Comparison of ENCODE assay signal across 27 cellular contexts in the genomic region with DNA sequence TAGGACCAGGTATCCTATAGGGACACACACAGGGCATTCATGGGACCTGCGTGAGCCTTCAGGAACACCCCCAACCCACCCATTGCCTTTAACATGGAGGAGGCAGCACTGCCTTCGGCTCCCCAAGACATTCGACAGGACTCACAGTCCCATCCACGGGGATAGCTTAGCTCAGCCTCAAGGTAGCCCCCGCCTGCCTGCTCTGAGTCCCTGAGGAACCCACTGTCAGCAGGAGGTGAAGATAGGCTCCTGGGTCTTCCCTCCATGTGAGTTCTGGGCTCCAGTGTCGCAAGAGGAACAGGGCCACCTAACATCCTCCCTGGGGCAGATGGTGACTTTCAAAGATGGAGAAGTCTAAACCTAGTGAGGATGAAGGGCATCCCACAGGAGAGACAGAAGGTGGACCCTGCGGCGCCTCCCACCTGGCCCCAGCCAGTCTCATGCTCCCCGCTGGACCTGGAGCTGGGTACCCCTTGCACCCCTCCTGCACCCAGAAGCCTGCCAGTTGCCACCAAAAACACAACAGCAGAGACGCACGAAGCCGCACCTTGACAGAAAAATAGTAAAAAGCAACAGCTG. TPM values are rescaled to one million over a fixed set of nuclear protein-coding genes. Genes with fewer than 3 reads are reported as not detected.
A peak's percentile ranks its signal among the peaks of the same experiment; 100 is the strongest.
DNase-seq lines count a peak whose midpoint lies in the region; ATAC-seq and TF ChIP-seq lines count a peak whose summit lies in the region.
"Had no signal": no experiment of that assay in that cellular context is flagged by ENCODE, and none has a peak within 500 bp of the region (broad histone marks: within the 10 kb centered on the region; RNA-seq: fewer than 3 reads in every experiment).

No MANE protein-coding gene starts in this region.

- no peaks in the 10 kb centered on the region for H3K36me3 Mint-ChIP-seq in activated CD4-positive, alpha-beta memory T cell treated with anti-CD3 and anti-CD28 coated beads, Interleukin-2, amount 10 ng/mL, durations not matched to agents 7 days and 5 days (ENCODE audit: low read depth)
- no peaks in the 10 kb centered on the region for H3K36me3 Mint-ChIP-seq in nephron progenitor cell (ENCODE audit: low read depth)
- H3K36me3 Mint-ChIP-seq: natural killer cell treated with Interleukin-12 subunit alpha and Interleukin-12 subunit beta and Interleukin-15 and Interleukin-18, amount 100 ng/mL, for 72 hours had no signal

- H3K9me3 ChIP-seq in transverse colon: no peaks in the 10 kb centered on the region
- H3K9me3 ChIP-seq: A549, esophagus squamous epithelium, gastrocnemius medialis, left lung, upper lobe of left lung had no signal

- H3K4me3 Mint-ChIP-seq in activated CD4-positive, alpha-beta memory T cell treated with anti-CD3 and anti-CD28 coated beads, Interleukin-2, amount 10 ng/mL, durations not matched to agents 7 days and 5 days: no peak overlapping the region
- H3K4me3 Mint-ChIP-seq in nephron progenitor cell: no peak overlapping the region
- H3K4me3 Mint-ChIP-seq: activated CD4-positive, alpha-beta T cell treated with anti-CD3 and anti-CD28 coated beads, Interleukin-2, amount 10 ng/mL, durations not matched to agents 24 days and 14 days; B cell; dendritic cell treated with granulocyte-macrophage colony-stimulating factor and Interleukin-4, amounts not matched to agents 40 ng/mL and 50 ng/mL, for 4 days; natural killer cell treated with Interleukin-12 subunit alpha and Interleukin-12 subunit beta and Interleukin-15 and Interleukin-18, amount 100 ng/mL, for 72 hours; stimulated activated naive CD8-positive, alpha-beta T cell treated with anti-CD3 and anti-CD28 coated beads, Interleukin-15, amount 100 ng/mL, for 72 hours; T-helper 1 cell treated with Interleukin-12 subunit alpha and Interleukin-12 subunit beta and Interleukin-4 antibody, amounts not matched to agents 30 μg/mL and 1 μg/mL, for 36 hours had no signal

- POLR2A ChIA-PET in activated CD4-positive, alpha-beta memory T cell treated with anti-CD3 and anti-CD28 coated beads, Interleukin-2, amount 10 ng/mL, durations not matched to agents 7 days and 5 days (lab: Charles Lee): no interaction called here

- H3K27ac Mint-ChIP-seq in activated CD4-positive, alpha-beta memory T cell treated with anti-CD3 and anti-CD28 coated beads, Interleukin-2, amount 10 ng/mL, durations not matched to agents 7 days and 5 days: no peak overlapping the region
- peak overlapping the region; percentile 51 for H3K27ac Mint-ChIP-seq in nephron progenitor cell
- H3K27ac Mint-ChIP-seq: activated CD4-positive, alpha-beta T cell treated with anti-CD3 and anti-CD28 coated beads, Interleukin-2, amount 10 ng/mL, durations not matched to agents 24 days and 14 days; B cell; dendritic cell treated with granulocyte-macrophage colony-stimulating factor and Interleukin-4, amounts not matched to agents 40 ng/mL and 50 ng/mL, for 4 days; natural killer cell treated with Interleukin-12 subunit alpha and Interleukin-12 subunit beta and Interleukin-15 and Interleukin-18, amount 100 ng/mL, for 72 hours; T-helper 1 cell treated with Interleukin-12 subunit alpha and Interleukin-12 subunit beta and Interleukin-4 antibody, amounts not matched to agents 30 μg/mL and 1 μg/mL, for 36 hours had no signal

- CTCF ChIA-PET in activated CD4-positive, alpha-beta memory T cell treated with anti-CD3 and anti-CD28 coated beads, Interleukin-2, amount 10 ng/mL, durations not matched to agents 7 days and 5 days (lab: Charles Lee): interaction anchor here (0.5 kb wide), 1 partner anchor 29 kb away, joined by 3 read pairs; no protein-coding TSS in a partner anchor

- DNase-seq in activated effector memory CD4-positive, alpha-beta T cell treated with anti-CD3 and anti-CD28 coated beads, Interleukin-2, amount 50 U/mL, for 16 hours: peak; percentile 53
- no peak for DNase-seq in activated effector memory CD4-positive, alpha-beta T cell treated with Interleukin-2 at 50 U/mL for 16 hours
- peak; percentile 8 for DNase-seq in activated CD4-positive, alpha-beta memory T cell treated with anti-CD3 and anti-CD28 coated beads, Interleukin-2, amount 10 ng/mL, durations not matched to agents 7 days and 5 days
- no peak for DNase-seq in nephron progenitor cell
- DNase-seq in transverse colon: peak; percentile 1
- DNase-seq in SIG-M5 (lab: John Stamatoyannopoulos, UW): no peak
- no peak for DNase-seq in omental fat pad (ENCODE audit: low spot score)
- DNase-seq: activated CD4-positive, alpha-beta T cell treated with anti-CD3 and anti-CD28 coated beads, Interleukin-2, amount 10 ng/mL, durations not matched to agents 24 days and 14 days; DMS53; esophagus squamous epithelium; GOT3; KG1; left lung; NCI-H526 treated with DMSO at 0.1 percent for 48 hours had no signal

- no peak for ATAC-seq in HG03571 (IDR thresholded peaks at IDR 0.05; ENCODE audit: unreplicated experiment)
- ATAC-seq in omental fat pad (ENCODE audit: low FRiP score): no peak
- ATAC-seq: A549; gastrocnemius medialis; left lung; natural killer cell treated with Interleukin-12 subunit alpha and Interleukin-12 subunit beta and Interleukin-15 and Interleukin-18, amount 100 ng/mL, for 72 hours; stimulated activated naive CD8-positive, alpha-beta T cell treated with anti-CD3 and anti-CD28 coated beads, Interleukin-15, amount 100 ng/mL, for 72 hours had no signal

- no peak for TF ChIP-seq POLR2A in transverse colon (IDR thresholded peaks at IDR 0.05)

- H3K9me3 Mint-ChIP-seq in activated CD4-positive, alpha-beta memory T cell treated with anti-CD3 and anti-CD28 coated beads, Interleukin-2, amount 10 ng/mL, durations not matched to agents 7 days and 5 days: no peaks in the 10 kb centered on the region
- no peaks in the 10 kb centered on the region for H3K9me3 Mint-ChIP-seq in nephron progenitor cell
- H3K9me3 Mint-ChIP-seq: activated CD4-positive, alpha-beta T cell treated with anti-CD3 and anti-CD28 coated beads, Interleukin-2, amount 10 ng/mL, durations not matched to agents 24 days and 14 days; dendritic cell treated with granulocyte-macrophage colony-stimulating factor and Interleukin-4, amounts not matched to agents 40 ng/mL and 50 ng/mL, for 4 days; natural killer cell treated with Interleukin-12 subunit alpha and Interleukin-12 subunit beta and Interleukin-15 and Interleukin-18, amount 100 ng/mL, for 72 hours; stimulated activated naive CD8-positive, alpha-beta T cell treated with anti-CD3 and anti-CD28 coated beads, Interleukin-15, amount 100 ng/mL, for 72 hours; T-helper 1 cell treated with Interleukin-12 subunit alpha and Interleukin-12 subunit beta and Interleukin-4 antibody, amounts not matched to agents 30 μg/mL and 1 μg/mL, for 36 hours had no signal

- in situ Hi-C loops in transverse colon (cut with MboI; ENCODE audit: low pct_ligation_motif_present in 1 of 4, low pct_unique_long_range_greater_than_20kb in 1 of 4, low sequenced_read_pairs in 3 of 4): no loop called here

- TF ChIP-seq CTCF in nephron progenitor cell (IDR thresholded peaks at IDR 0.05): no peak
- TF ChIP-seq CTCF in transverse colon (IDR thresholded peaks at IDR 0.05): no peak
- no peak for TF ChIP-seq CTCF in omental fat pad (IDR thresholded peaks at IDR 0.05)

- no peak for TF ChIP-seq EP300 in transverse colon (IDR thresholded peaks at IDR 0.05; ENCODE audit: low read depth)

- intact Hi-C loops in transverse colon (cut with DNase I; ENCODE audit: low total_unique reads): no loop called here

- H3K27ac ChIP-seq in transverse colon: no peak overlapping the region
- H3K27ac ChIP-seq: A549, gastrocnemius medialis, hepatocyte, left lung, SK-N-MC, upper lobe of left lung had no signal

- H3K27me3 Mint-ChIP-seq in activated CD4-positive, alpha-beta memory T cell treated with anti-CD3 and anti-CD28 coated beads, Interleukin-2, amount 10 ng/mL, durations not matched to agents 7 days and 5 days: peaks cover 5% of the 10 kb centered on the region
- H3K27me3 Mint-ChIP-seq in nephron progenitor cell (ENCODE audit: low read depth, poor library complexity): peaks cover 4% of the 10 kb centered on the region
- H3K27me3 Mint-ChIP-seq: B cell had no signal

- no peak overlapping the region for H3K4me3 ChIP-seq in transverse colon
- H3K4me3 ChIP-seq: A549, esophagus squamous epithelium, gastrocnemius medialis, hepatocyte, left lung, SK-N-MC, upper lobe of left lung had no signal

- 93% methylated on average over 12 of the region's 12 CpGs; no CpG with 5 or more reads in 1 of the 2 donors for WGBS in transverse colon (ENCODE audit: low coverage in 1 of 2), 2 donors

- no peaks in the 10 kb centered on the region for H3K36me3 ChIP-seq in transverse colon
- H3K36me3 ChIP-seq: esophagus squamous epithelium, gastrocnemius medialis, left lung, upper lobe of left lung had no signal

- H3K4me1 ChIP-seq in transverse colon: peaks cover 19 to 35% (median 28%) of the 10 kb centered on the region in 4 donors

- H3K4me1 Mint-ChIP-seq in activated CD4-positive, alpha-beta memory T cell treated with anti-CD3 and anti-CD28 coated beads, Interleukin-2, amount 10 ng/mL, durations not matched to agents 7 days and 5 days: peaks cover 25% of the 10 kb centered on the region
- H3K4me1 Mint-ChIP-seq in nephron progenitor cell: peaks cover 60% of the 10 kb centered on the region

- no peaks in the 10 kb centered on the region for H3K27me3 ChIP-seq in transverse colon
- H3K27me3 ChIP-seq: esophagus squamous epithelium, gastrocnemius medialis, hepatocyte, upper lobe of left lung had no signal

RNA-seq across cellular contexts. Expression of gene ADIRF, which starts 4.9 kb away (rescaled TPM):
- total RNA-seq in activated CD4-positive, alpha-beta memory T cell treated with anti-CD3 and anti-CD28 coated beads, Interleukin-2, amount 10 ng/mL, durations not matched to agents 7 days and 5 days: not detected
- total RNA-seq in transverse colon: 100 to 1,000 TPM in 2 of 4 donors, 10 to 100 TPM in 2; 35.0 to 194 (median 117) TPM
- 100 to 1,000 TPM; 504 to 829 (median 668) TPM for total RNA-seq in omental fat pad
- total RNA-seq: activated CD4-positive, alpha-beta T cell treated with anti-CD3 and anti-CD28 coated beads, Interleukin-2, amount 10 ng/mL, durations not matched to agents 24 days and 14 days; B cell; hepatocyte; natural killer cell treated with Interleukin-12 subunit alpha and Interleukin-12 subunit beta and Interleukin-15 and Interleukin-18, amount 100 ng/mL, for 72 hours had no signal

RNA-seq across cellular contexts. Expression of gene SNCG, which starts 5.0 kb away (rescaled TPM):
- total RNA-seq in activated CD4-positive, alpha-beta memory T cell treated with anti-CD3 and anti-CD28 coated beads, Interleukin-2, amount 10 ng/mL, durations not matched to agents 7 days and 5 days: not detected
- total RNA-seq in transverse colon (1 to 10 TPM in 2 of 4 donors, not detected in 2; 7.4 to 7.5 TPM), omental fat pad (100 to 1,000 TPM in 3 of 4 donors, 10 to 100 TPM in 1; 70.9 to 252 (median 180) TPM)
- total RNA-seq: B cell; natural killer cell treated with Interleukin-12 subunit alpha and Interleukin-12 subunit beta and Interleukin-15 and Interleukin-18, amount 100 ng/mL, for 72 hours had no signal

RNA-seq across cellular contexts. Expression of gene MMRN2, which starts 6.0 kb away (rescaled TPM):
- not detected for total RNA-seq in activated CD4-positive, alpha-beta memory T cell treated with anti-CD3 and anti-CD28 coated beads, Interleukin-2, amount 10 ng/mL, durations not matched to agents 7 days and 5 days
- total RNA-seq in transverse colon (10 to 100 TPM in 1 of 4 donors, 1 to 10 TPM in 3; 1.1 to 25.3 (median 8.1) TPM), omental fat pad (100 to 1,000 TPM in 1 of 4 donors, 10 to 100 TPM in 3; 29.3 to 148 (median 78.2) TPM)
- total RNA-seq: activated CD4-positive, alpha-beta T cell treated with anti-CD3 and anti-CD28 coated beads, Interleukin-2, amount 10 ng/mL, durations not matched to agents 24 days and 14 days; natural killer cell treated with Interleukin-12 subunit alpha and Interleukin-12 subunit beta and Interleukin-15 and Interleukin-18, amount 100 ng/mL, for 72 hours had no signal

RNA-seq across cellular contexts. Expression of gene FAM25A, which starts 56.7 kb away (rescaled TPM):
- total RNA-seq in activated CD4-positive, alpha-beta memory T cell treated with anti-CD3 and anti-CD28 coated beads, Interleukin-2, amount 10 ng/mL, durations not matched to agents 7 days and 5 days: not detected
- total RNA-seq in transverse colon (not detected), omental fat pad (not detected)
- total RNA-seq: activated CD4-positive, alpha-beta T cell treated with anti-CD3 and anti-CD28 coated beads, Interleukin-2, amount 10 ng/mL, durations not matched to agents 24 days and 14 days; B cell; gastrocnemius medialis; hepatocyte; HT-29; left lung; natural killer cell treated with Interleukin-12 subunit alpha and Interleukin-12 subunit beta and Interleukin-15 and Interleukin-18, amount 100 ng/mL, for 72 hours; RPMI7951; upper lobe of left lung had no signal

Comparison
In these comparisons a context has a peak if more than half of its experiments do, and no peak if none do; other contexts are left out.
1. DNase-seq: peak in activated effector memory CD4-positive, alpha-beta T cell treated with anti-CD3 and anti-CD28 coated beads, Interleukin-2, amount 50 U/mL, for 16 hours (single experiment), activated CD4-positive, alpha-beta memory T cell treated with anti-CD3 and anti-CD28 coated beads, Interleukin-2, amount 10 ng/mL, durations not matched to agents 7 days and 5 days (single experiment) and transverse colon (single experiment); none in activated effector memory CD4-positive, alpha-beta T cell treated with Interleukin-2 at 50 U/mL for 16 hours (single experiment), nephron progenitor cell (single experiment), SIG-M5 (single experiment) and omental fat pad (single experiment).
2. RNA of gene ADIRF, which starts 4.9 kb away (total RNA-seq): 504 to 829 TPM in omental fat pad and 35.0 to 194 TPM in transverse colon; not detected in activated CD4-positive, alpha-beta memory T cell treated with anti-CD3 and anti-CD28 coated beads, Interleukin-2, amount 10 ng/mL, durations not matched to agents 7 days and 5 days; every median in the first group is over 10 times any median in the second.
3. RNA of gene SNCG, which starts 5.0 kb away (total RNA-seq): 70.9 to 252 TPM in omental fat pad; 7.4 to 7.5 TPM in transverse colon and not detected in activated CD4-positive, alpha-beta memory T cell treated with anti-CD3 and anti-CD28 coated beads, Interleukin-2, amount 10 ng/mL, durations not matched to agents 7 days and 5 days; every median in the first group is over 4 times any median in the second.